9 cellular contexts compared by ENCODE assay signal in genomic region chr9:35730486-35730854, GRCh38. TPM values are rescaled to one million over a fixed set of nuclear protein-coding genes. Genes with fewer than 3 reads are reported as not detected.
A peak's percentile ranks its signal among the peaks of the same experiment; 100 is the strongest.
DNase-seq lines count a peak whose midpoint lies in the region; ATAC-seq, FAIRE-seq and TF ChIP-seq lines count a peak whose summit lies in the region.
"Had no signal": no experiment of that assay in that cellular context is flagged by ENCODE, and none has a peak within 500 bp of the region (broad histone marks: within the 10 kb centered on the region; RNA-seq: fewer than 3 reads in every experiment).

No MANE protein-coding gene starts in this region.

- FAIRE-seq in GM12878 (lab: Jason Lieb, UNC): no peak

- no peaks in the 10 kb centered on the region for H4K20me1 ChIP-seq in GM12878 (ENCODE audit: control insufficient read depth, insufficient read depth)

- H3K18ac ChIP-seq in mesendoderm (ENCODE audit: low read length): no peak overlapping the region

- H3K56ac ChIP-seq in mesendoderm (ENCODE audit: low read length): peak overlapping the region; percentile 75

- RAD21 ChIA-PET in GM12878 (lab: Charles Lee; ENCODE audit: unreplicated experiment): interaction anchor here (1.3 to 8.6 kb wide), 6 partner anchors 17 to 112 kb away, joined by 4 to 133 read pairs (median 28); partner anchors contain the start of genes CCDC107, CD72, GBA2 and HINT2

- TF ChIP-seq RAD21 in GM12878 (IDR thresholded peaks at IDR 0.05; ENCODE audit: insufficient read depth, low read depth, low read length): no peak

- TF ChIP-seq POLR2A in breast epithelium (IDR thresholded peaks at IDR 0.05) (no peak), GM12878 (IDR thresholded peaks at IDR 0.05; ENCODE audit: low read depth, low read length) (no peak)

- intact Hi-C loops in breast epithelium (cut with DNase I; ENCODE audit: low total_unique reads): no loop called here
- intact Hi-C loops in MCF 10A (cut with micrococcal nuclease): loop anchor here (5.0 kb wide), 2 partner anchors 57 to 618 kb away; no protein-coding TSS in a partner anchor
- intact Hi-C loops in GM12878 (cut with micrococcal nuclease; ENCODE audit: unreplicated experiment): loop anchor here (10.0 kb wide), 1 partner anchor 616 kb away; the partner anchor contains the start of gene ATOSB
- intact Hi-C loops in upper lobe of right lung (cut with DNase I): no loop called here

- in situ Hi-C loops in GM12878 (cut with MboI): loop anchor here (10.0 kb wide), 1 partner anchor 626 kb away; the partner anchor contains the start of gene STOML2

- H3K4me2 ChIP-seq in GM12878 (ENCODE audit: control insufficient read depth, insufficient read depth): peak overlapping the region; percentile 99
- H3K4me2 ChIP-seq in mesendoderm (ENCODE audit: low read length): peak overlapping the region; percentile 50

- no peaks in the 10 kb centered on the region for H3K27me3 ChIP-seq in breast epithelium
- no peaks in the 10 kb centered on the region for H3K27me3 ChIP-seq in GM12878 (replicated peaks in 1 of 2; ENCODE audit: control insufficient read depth in 2 of 2, insufficient read depth in 2 of 2, low read length in 1 of 2)
- no peaks in the 10 kb centered on the region for H3K27me3 ChIP-seq in mesendoderm (ENCODE audit: insufficient read depth, low read length, poor library complexity)
- H3K27me3 ChIP-seq in upper lobe of right lung: no peaks in the 10 kb centered on the region

- CTCF ChIA-PET in MCF 10A (lab: Yijun Ruan, JAX): interaction anchor here (0.6 to 10.3 kb wide), 21 partner anchors 9 to 1522 kb away, joined by 3 to 150 read pairs (median 4); partner anchors contain the start of genes ARHGEF39, CCDC107, GBA2 and RGP1
- CTCF ChIA-PET in GM12878 (lab: Yijun Ruan, JAX): interaction anchor here (0.6 to 9.5 kb wide), 14 partner anchors 9 to 127 kb away, joined by 3 to 183 read pairs (median 10); partner anchors contain the start of genes ARHGEF39, CCDC107, GBA2 and HINT2

- BruUV-seq in MCF 10A (replicated peaks; lab: Mats Ljungman, UMichigan) (no TSS peak), GM12878 (replicated peaks; lab: Mats Ljungman, UMichigan) (no TSS peak)

- no peak overlapping the region for H3K23ac ChIP-seq in mesendoderm (ENCODE audit: low read length)

- peaks cover 27% of the 10 kb centered on the region for H3K4me1 Mint-ChIP-seq in MCF 10A (ENCODE audit: insufficient read depth, unreplicated experiment)

- no peak for ATAC-seq in GM12878
- ATAC-seq in upper lobe of right lung: no peak
- ATAC-seq in GM21619 (IDR thresholded peaks at IDR 0.05; ENCODE audit: unreplicated experiment): no peak

- H3K9me3 Mint-ChIP-seq in MCF 10A (ENCODE audit: unreplicated experiment): no peaks in the 10 kb centered on the region
- H3K9me3 Mint-ChIP-seq: T-helper 2 cell treated with Interferon-gamma antibody and Interleukin-4, amounts not matched to agents 5 μg/mL and 100 μg/mL, for 36 hours had no signal

- H2AFZ ChIP-seq in GM12878 (ENCODE audit: control insufficient read depth, low read depth, low read length): no peak overlapping the region

- H4K5ac ChIP-seq in mesendoderm (ENCODE audit: low read length): no peak overlapping the region

- TF ChIP-seq EP300 in GM12878 (IDR thresholded peaks at IDR 0.05; ENCODE audit: borderline replicate concordance in 1 of 2, control insufficient read depth in 1 of 2, low read depth in 2 of 2, low read length in 2 of 2): no peak

- H3K9me3 ChIP-seq in breast epithelium (no peaks in the 10 kb centered on the region), GM12878 (replicated peaks; ENCODE audit: control insufficient read depth, insufficient read depth, low read length) (no peaks in the 10 kb centered on the region), upper lobe of right lung (no peaks in the 10 kb centered on the region)

- no peak overlapping the region for H2BK120ac ChIP-seq in mesendoderm (ENCODE audit: low read depth, low read length)

- H3K79me1 ChIP-seq in mesendoderm (ENCODE audit: low read length): peaks cover 43% of the 10 kb centered on the region

- H3K4ac ChIP-seq in mesendoderm (ENCODE audit: low read depth, low read length): no peak overlapping the region

- no peak for TF ChIP-seq CTCF in breast epithelium (IDR thresholded peaks at IDR 0.05)
- no peak for TF ChIP-seq CTCF in MCF 10A (IDR thresholded peaks at IDR 0.05; ENCODE audit: unreplicated experiment)
- no peak for TF ChIP-seq CTCF in GM12878 (IDR thresholded peaks at IDR 0.05 in 2 of 3, conservative IDR thresholded peaks at IDR 0.05 in 1 of 3; ENCODE audit: control insufficient read depth in 2 of 3, extremely low read depth in 1 of 3, insufficient read depth in 1 of 3, low read depth in 3 of 3, low read length in 3 of 3)
- no peak for TF ChIP-seq CTCF in upper lobe of right lung (IDR thresholded peaks at IDR 0.05)

- no peak overlapping the region for H3K27ac Mint-ChIP-seq in MCF 10A (ENCODE audit: low read depth, unreplicated experiment)

- H2AK5ac ChIP-seq in mesendoderm (ENCODE audit: low read length): peak overlapping the region; percentile 71

- H3K79me2 ChIP-seq in GM12878 (ENCODE audit: control insufficient read depth, insufficient read depth, low read length) (peaks cover 73% of the 10 kb centered on the region), mesendoderm (ENCODE audit: control insufficient read depth, insufficient read depth, low read length) (peaks cover 46% of the 10 kb centered on the region)

- H3K4me3 ChIP-seq in breast epithelium (peak overlapping the region; percentile 74 to 82 (median 79)), GM12878 (peak overlapping the region; percentile 93), mesendoderm (ENCODE audit: low read length) (no peak overlapping the region), upper lobe of right lung (peak overlapping the region; percentile 64)

- POLR2A ChIA-PET in MCF 10A (lab: Yijun Ruan, JAX) (interaction anchor here (0.6 to 15.0 kb wide), 16 partner anchors 8 to 650 kb away, joined by 3 to 284 read pairs (median 12); partner anchors contain the start of genes ARHGEF39, CCDC107, GBA2 and HRCT1), GM12878 (lab: Charles Lee) (interaction anchor here (0.7 to 8.1 kb wide), 10 partner anchors 10 to 125 kb away, joined by 3 to 163 read pairs (median 10); partner anchors contain the start of genes ARHGEF39, CCDC107, GBA2 and RGP1)

- H3K27ac ChIP-seq in breast epithelium (peak overlapping the region; percentile 98 to 99), GM12878 (ENCODE audit: control insufficient read depth, insufficient read depth) (peak overlapping the region; percentile 92), mesendoderm (ENCODE audit: low read depth, low read length) (no peak overlapping the region), upper lobe of right lung (peak overlapping the region; percentile 96)

- peaks cover 13 to 30% of the 10 kb centered on the region in 2 donors for H3K4me1 ChIP-seq in breast epithelium
- peaks cover 23% of the 10 kb centered on the region for H3K4me1 ChIP-seq in GM12878 (ENCODE audit: control insufficient read depth, insufficient read depth, low read length)
- H3K4me1 ChIP-seq in mesendoderm (ENCODE audit: control insufficient read depth, low read depth, low read length): peaks cover 36% of the 10 kb centered on the region
- H3K4me1 ChIP-seq in upper lobe of right lung: peaks cover 65% of the 10 kb centered on the region

- no peak overlapping the region for H2BK5ac ChIP-seq in mesendoderm (ENCODE audit: low read length)

- no peak for DNase-seq in breast epithelium (ENCODE audit: low spot score in 2 of 2)
- DNase-seq in MCF 10A (ENCODE audit: unreplicated experiment): no peak
- no peak for DNase-seq in GM12878 (ENCODE audit: low read depth, low spot score)
- DNase-seq in mesendoderm: no peak
- no peak for DNase-seq in upper lobe of right lung
- DNase-seq in activated effector memory CD4-positive, alpha-beta T cell treated with anti-CD3 and anti-CD28 coated beads, Interleukin-2, amount 50 U/mL, for 16 hours: no peak
- no peak for DNase-seq in middle frontal gyrus (ENCODE audit: extremely low spot score, low spot score)

- peaks cover 30% of the 10 kb centered on the region for H3K36me3 Mint-ChIP-seq in MCF 10A (ENCODE audit: insufficient read depth, unreplicated experiment)

- no peaks in the 10 kb centered on the region for H3K27me3 Mint-ChIP-seq in MCF 10A (ENCODE audit: insufficient read depth, unreplicated experiment)

- no peak overlapping the region for H2BK15ac ChIP-seq in mesendoderm (replicated peaks; ENCODE audit: low read depth)

- no peak overlapping the region for H3K4me3 Mint-ChIP-seq in MCF 10A (ENCODE audit: unreplicated experiment)
- H3K4me3 Mint-ChIP-seq: T-helper 2 cell treated with Interferon-gamma antibody and Interleukin-4, amounts not matched to agents 5 μg/mL and 100 μg/mL, for 36 hours had no signal

- H3K36me3 ChIP-seq in breast epithelium (peaks cover 1% of the 10 kb centered on the region), GM12878 (ENCODE audit: control insufficient read depth in 2 of 2, insufficient read depth in 2 of 2, low read length in 1 of 2) (peaks cover 2 to 3% of the 10 kb centered on the region in 2 experiments; a peak in 3 of 4 replicates), mesendoderm (ENCODE audit: control insufficient read depth, insufficient read depth, low read length) (peaks cover 3% of the 10 kb centered on the region), upper lobe of right lung (peaks cover 24% of the 10 kb centered on the region)

- H3K9ac ChIP-seq in GM12878 (ENCODE audit: control insufficient read depth, insufficient read depth, low read length) (peak overlapping the region; percentile 90), mesendoderm (ENCODE audit: low read length) (peak overlapping the region; percentile 82)

- WGBS in GM12878 (ENCODE audit: insufficient coverage, insufficient replicate concordance, low lambda C conversion rate, missing lambda C conversion rate): 25% methylated on average over 2 of the region's 2 CpGs
- 100% methylated on average over 2 of the region's 2 CpGs for WGBS in mesendoderm (ENCODE audit: extremely low coverage, insufficient coverage, low lambda C conversion rate)

- SMC1A ChIA-PET in GM12878 (lab: Charles Lee; ENCODE audit: uncharacterized antibody, unreplicated experiment): interaction anchor here (0.9 to 8.0 kb wide), 12 partner anchors 12 to 118 kb away, joined by 3 to 145 read pairs (median 6); partner anchors contain the start of genes ARHGEF39, CCDC107, CD72 and GBA2

- H4K8ac ChIP-seq in mesendoderm (ENCODE audit: low read depth, low read length): no peak overlapping the region

RNA-seq across cellular contexts. Expression of gene TLN1, which starts 1.5 kb away (rescaled TPM):
- total RNA-seq in breast epithelium (100 to 1,000 TPM; 163 to 497 (median 215) TPM), MCF 10A (2022) (224 and 256 TPM in 2 replicates), GM12878 (2014; rRNA removed) (119 and 143 TPM in 2 replicates), GM12878 (2014; rRNA removed; fragmentation: Illumina TruSeq; extraction: Trizol) (49.5 and 61.0 TPM in 2 replicates), GM12878 (2021) (305 and 308 TPM in 2 replicates), upper lobe of right lung (439 TPM)
- total RNA-seq in GM12878 (2013; cell fraction: nucleolus; rRNA removed): 153 and 188 TPM in 2 replicates
- 68.0 TPM for polyA plus RNA-seq in GM12878 (2011; ENCODE audit: low read depth)
- polyA plus RNA-seq in GM12878 (2011; rRNA removed) (30.2 and 69.8 TPM in 2 replicates), GM12878 (2014; fragmentation: Illumina TruSeq; extraction: Trizol) (57.6 and 73.4 TPM in 2 replicates), GM12878 (2014; fragmentation: Nextera tagmentation; extraction: Ambion mirVana) (10 to 100 TPM; 11.6 to 13.2 TPM), GM12878 (2014; rRNA removed) (70.3 and 109 TPM in 2 replicates), GM12878 (2016; fragmentation: Nextera tagmentation; extraction: Ambion mirVana) (10 to 100 TPM; 92.2 to 96.1 TPM)
- 79.3 and 90.4 TPM in 2 replicates for polyA plus RNA-seq in GM12878 (2011; cell fraction: cytosol; rRNA removed)
- 131 and 170 TPM in 2 replicates for polyA plus RNA-seq in GM12878 (2011; cell fraction: nucleus; rRNA removed)
- 118 and 152 TPM in 2 replicates for polyA plus RNA-seq in GM12878 (2012)
- 205 and 277 TPM in 2 replicates for polyA minus RNA-seq in GM12878 (2011; rRNA and poly(A)+ RNA removed)
- polyA minus RNA-seq in GM12878 (2011; cell fraction: cytosol; rRNA and poly(A)+ RNA removed): 200 and 250 TPM in 2 replicates
- 49.8 and 109 TPM in 2 replicates for polyA minus RNA-seq in GM12878 (2011; cell fraction: nucleus; rRNA and poly(A)+ RNA removed)
- polyA plus RNA-seq in mesendoderm (2013, experiment 1 of 2): 27.1 TPM
- polyA plus RNA-seq in mesendoderm (2013, experiment 2 of 2): 27.7 TPM

RNA-seq across cellular contexts. Expression of gene CREB3, which starts 2.0 kb away (rescaled TPM):
- total RNA-seq in breast epithelium (10 to 100 TPM; 46.4 to 49.9 (median 47.2) TPM), MCF 10A (2022) (58.7 and 66.2 TPM in 2 replicates), GM12878 (2014; rRNA removed) (21.6 and 23.4 TPM in 2 replicates), GM12878 (2014; rRNA removed; fragmentation: Illumina TruSeq; extraction: Trizol) (18.1 and 18.3 TPM in 2 replicates), GM12878 (2021) (21.4 and 22.9 TPM in 2 replicates), upper lobe of right lung (34.9 TPM)
- 16.9 and 18.1 TPM in 2 replicates for total RNA-seq in GM12878 (2013; cell fraction: nucleolus; rRNA removed)
- polyA plus RNA-seq in GM12878 (2011; ENCODE audit: low read depth): 19.5 TPM
- polyA plus RNA-seq in GM12878 (2011; rRNA removed) (12.0 and 16.3 TPM in 2 replicates), GM12878 (2014; fragmentation: Illumina TruSeq; extraction: Trizol) (17.8 and 20.1 TPM in 2 replicates), GM12878 (2014; fragmentation: Nextera tagmentation; extraction: Ambion mirVana) (10 to 100 TPM in 1 of 2 experiments, 1 to 10 TPM in 1; 9.8 to 14.1 TPM), GM12878 (2014; rRNA removed) (19.5 and 20.6 TPM in 2 replicates), GM12878 (2016; fragmentation: Nextera tagmentation; extraction: Ambion mirVana) (10 to 100 TPM; 33.2 to 38.9 TPM)
- 22.6 and 25.1 TPM in 2 replicates for polyA plus RNA-seq in GM12878 (2011; cell fraction: cytosol; rRNA removed)
- 15.5 and 19.2 TPM in 2 replicates for polyA plus RNA-seq in GM12878 (2011; cell fraction: nucleus; rRNA removed)
- polyA plus RNA-seq in GM12878 (2012): 32.3 and 35.4 TPM in 2 replicates
- 6.6 and 10.3 TPM in 2 replicates for polyA minus RNA-seq in GM12878 (2011; rRNA and poly(A)+ RNA removed)
- 4.9 and 5.5 TPM in 2 replicates for polyA minus RNA-seq in GM12878 (2011; cell fraction: cytosol; rRNA and poly(A)+ RNA removed)
- polyA minus RNA-seq in GM12878 (2011; cell fraction: nucleus; rRNA and poly(A)+ RNA removed): 6.8 and 9.7 TPM in 2 replicates
- 19.8 TPM for polyA plus RNA-seq in mesendoderm (2013, experiment 1 of 2)
- polyA plus RNA-seq in mesendoderm (2013, experiment 2 of 2): 19.8 TPM

RNA-seq across cellular contexts. Expression of gene GBA2, which starts 18.6 kb away (rescaled TPM):
- total RNA-seq in breast epithelium (10 to 100 TPM; 44.5 to 63.8 (median 57.0) TPM), MCF 10A (2022) (51.3 and 55.2 TPM in 2 replicates), GM12878 (2014; rRNA removed) (24.2 and 25.3 TPM in 2 replicates), GM12878 (2014; rRNA removed; fragmentation: Illumina TruSeq; extraction: Trizol) (18.6 and 23.4 TPM in 2 replicates), GM12878 (2021) (35.8 and 40.8 TPM in 2 replicates), upper lobe of right lung (99.1 TPM)
- total RNA-seq in GM12878 (2013; cell fraction: nucleolus; rRNA removed): 106 and 126 TPM in 2 replicates
- polyA plus RNA-seq in GM12878 (2011; ENCODE audit: low read depth): 22.2 TPM
- polyA plus RNA-seq in GM12878 (2011; rRNA removed) (35.1 and 44.0 TPM in 2 replicates), GM12878 (2014; fragmentation: Illumina TruSeq; extraction: Trizol) (33.0 and 36.1 TPM in 2 replicates), GM12878 (2014; fragmentation: Nextera tagmentation; extraction: Ambion mirVana) (10 to 100 TPM; 15.3 TPM), GM12878 (2014; rRNA removed) (45.1 and 48.8 TPM in 2 replicates), GM12878 (2016; fragmentation: Nextera tagmentation; extraction: Ambion mirVana) (10 to 100 TPM; 27.4 to 30.8 TPM)
- 41.4 and 54.0 TPM in 2 replicates for polyA plus RNA-seq in GM12878 (2011; cell fraction: cytosol; rRNA removed)
- 261 and 281 TPM in 2 replicates for polyA plus RNA-seq in GM12878 (2011; cell fraction: nucleus; rRNA removed)
- 29.4 and 33.7 TPM in 2 replicates for polyA plus RNA-seq in GM12878 (2012)
- polyA minus RNA-seq in GM12878 (2011; rRNA and poly(A)+ RNA removed): 45.0 and 53.6 TPM in 2 replicates
- polyA minus RNA-seq in GM12878 (2011; cell fraction: cytosol; rRNA and poly(A)+ RNA removed): 10.7 and 13.1 TPM in 2 replicates
- polyA minus RNA-seq in GM12878 (2011; cell fraction: nucleus; rRNA and poly(A)+ RNA removed): 48.5 and 85.3 TPM in 2 replicates
- 35.0 TPM for polyA plus RNA-seq in mesendoderm (2013, experiment 1 of 2)
- polyA plus RNA-seq in mesendoderm (2013, experiment 2 of 2): 35.8 TPM

RNA-seq across cellular contexts. Expression of gene RGP1, which starts 18.6 kb away (rescaled TPM):
- 10 to 100 TPM; 16.7 to 20.1 (median 17.4) TPM for total RNA-seq in breast epithelium
- 33.8 and 35.8 TPM in 2 replicates for total RNA-seq in MCF 10A (2022)
- total RNA-seq in GM12878 (2013; cell fraction: nucleolus; rRNA removed): 27.0 and 30.8 TPM in 2 replicates
- 7.6 and 8.3 TPM in 2 replicates for total RNA-seq in GM12878 (2014; rRNA removed)
- 7.1 and 7.3 TPM in 2 replicates for total RNA-seq in GM12878 (2014; rRNA removed; fragmentation: Illumina TruSeq; extraction: Trizol)
- total RNA-seq in GM12878 (2021): 13.7 and 14.9 TPM in 2 replicates
- polyA plus RNA-seq in GM12878 (2011; ENCODE audit: low read depth): 4.9 TPM
- polyA plus RNA-seq in GM12878 (2011; rRNA removed): 11.5 and 13.7 TPM in 2 replicates
- polyA plus RNA-seq in GM12878 (2011; cell fraction: cytosol; rRNA removed): 10.3 and 11.3 TPM in 2 replicates
- 27.3 and 28.4 TPM in 2 replicates for polyA plus RNA-seq in GM12878 (2011; cell fraction: nucleus; rRNA removed)
- 7.4 and 7.7 TPM in 2 replicates for polyA plus RNA-seq in GM12878 (2012)
- 8.0 and 8.8 TPM in 2 replicates for polyA plus RNA-seq in GM12878 (2014; fragmentation: Illumina TruSeq; extraction: Trizol)
- under 1 TPM; 0.44 to 0.89 TPM for polyA plus RNA-seq in GM12878 (2014; fragmentation: Nextera tagmentation; extraction: Ambion mirVana)
- 8.2 and 8.4 TPM in 2 replicates for polyA plus RNA-seq in GM12878 (2014; rRNA removed)
- 1 to 10 TPM; 3.4 to 3.6 TPM for polyA plus RNA-seq in GM12878 (2016; fragmentation: Nextera tagmentation; extraction: Ambion mirVana)
- polyA minus RNA-seq in GM12878 (2011; rRNA and poly(A)+ RNA removed): 16.1 and 21.4 TPM in 2 replicates
- 5.6 and 6.5 TPM in 2 replicates for polyA minus RNA-seq in GM12878 (2011; cell fraction: cytosol; rRNA and poly(A)+ RNA removed)
- polyA minus RNA-seq in GM12878 (2011; cell fraction: nucleus; rRNA and poly(A)+ RNA removed): 14.9 and 22.0 TPM in 2 replicates
- 10.1 TPM for polyA plus RNA-seq in mesendoderm (2013, experiment 1 of 2)
- polyA plus RNA-seq in mesendoderm (2013, experiment 2 of 2): 10.0 TPM
- total RNA-seq in upper lobe of right lung: 34.6 TPM

RNA-seq across cellular contexts. Expression of gene MSMP, which starts 23.6 kb away (rescaled TPM):
- total RNA-seq in breast epithelium: not detected
- not detected in 2 replicates for total RNA-seq in MCF 10A (2022)
- total RNA-seq in GM12878 (2013; cell fraction: nucleolus; rRNA removed): not detected in 2 replicates
- not detected in 2 replicates for total RNA-seq in GM12878 (2014; rRNA removed)
- total RNA-seq in GM12878 (2014; rRNA removed; fragmentation: Illumina TruSeq; extraction: Trizol): not detected in 2 replicates
- 1.1 and 2.4 TPM in 2 replicates for total RNA-seq in GM12878 (2021)
- not detected for polyA plus RNA-seq in GM12878 (2011; ENCODE audit: low read depth)
- not detected in 2 replicates for polyA plus RNA-seq in GM12878 (2011; rRNA removed)
- polyA plus RNA-seq in GM12878 (2011; cell fraction: cytosol; rRNA removed): 0.51 TPM in 1 of 2 replicates, not detected in the other
- 0.43 TPM in 1 of 2 replicates, not detected in the other for polyA plus RNA-seq in GM12878 (2011; cell fraction: nucleus; rRNA removed)
- not detected in 2 replicates for polyA plus RNA-seq in GM12878 (2012)
- 0.47 TPM in 1 of 2 replicates, not detected in the other for polyA plus RNA-seq in GM12878 (2014; fragmentation: Illumina TruSeq; extraction: Trizol)
- under 1 TPM; 0.33 to 0.90 TPM for polyA plus RNA-seq in GM12878 (2014; fragmentation: Nextera tagmentation; extraction: Ambion mirVana)
- polyA plus RNA-seq in GM12878 (2014; rRNA removed): not detected in 2 replicates
- polyA plus RNA-seq in GM12878 (2016; fragmentation: Nextera tagmentation; extraction: Ambion mirVana): 1 to 10 TPM in 1 of 2 experiments, under 1 TPM in 1; 0.82 to 1.5 TPM
- 0.77 TPM in 1 of 2 replicates, not detected in the other for polyA minus RNA-seq in GM12878 (2011; rRNA and poly(A)+ RNA removed)
- polyA minus RNA-seq in GM12878 (2011; cell fraction: cytosol; rRNA and poly(A)+ RNA removed): not detected in 2 replicates
- polyA minus RNA-seq in GM12878 (2011; cell fraction: nucleus; rRNA and poly(A)+ RNA removed): not detected in 2 replicates
- 0.70 TPM for polyA plus RNA-seq in mesendoderm (2013, experiment 1 of 2)
- 0.85 TPM for polyA plus RNA-seq in mesendoderm (2013, experiment 2 of 2)
- not detected for total RNA-seq in upper lobe of right lung

Comparison
In these comparisons a context has a peak if more than half of its experiments do, and no peak if none do; other contexts are left out.
1. intact Hi-C loops: an anchor here in MCF 10A (5.0 kb wide) and GM12878 (10.0 kb wide); none called in breast epithelium and upper lobe of right lung.